In genomic region chr2:160507046-160507407, GRCh38 we compare ENCODE assay signal across 25 cellular contexts. TPM values are rescaled to one million over a fixed set of nuclear protein-coding genes. Genes with fewer than 3 reads are reported as not detected.
DNase-seq lines count a peak whose midpoint lies in the region; ATAC-seq and TF ChIP-seq lines count a peak whose summit lies in the region.
"Had no signal": no experiment of that assay in that cellular context is flagged by ENCODE, and none has a peak within 500 bp of the region (broad histone marks: within the 10 kb centered on the region; RNA-seq: fewer than 3 reads in every experiment).

No MANE protein-coding gene starts in this region.

- ATAC-seq in activated CD4-positive, alpha-beta T cell treated with anti-CD3 and anti-CD28 coated beads for 36 hours = peak; percentile 73
- ATAC-seq in activated CD8-positive, alpha-beta T cell treated with anti-CD3 and anti-CD28 coated beads for 36 hours = peak; percentile 80
- ATAC-seq in natural killer cell (peak in 1 of 3 donors; percentile 37), HG03159 (IDR thresholded peaks at IDR 0.05; ENCODE audit: unreplicated experiment) (no peak)

- no peak for DNase-seq in activated CD4-positive, alpha-beta T cell treated with anti-CD3 and anti-CD28 coated beads for 36 hours
- no peak for DNase-seq in activated CD4-positive, alpha-beta T cell treated with anti-CD3 and anti-CD28 coated beads for 1 hour
- peak in 1 of 5 donors; percentile 20 for DNase-seq in CD8-positive, alpha-beta memory T cell
- no peak for DNase-seq in activated CD8-positive, alpha-beta T cell treated with anti-CD3 and anti-CD28 coated beads for 36 hours
- DNase-seq in natural killer cell (no peak), DMS53 (lab: John Stamatoyannopoulos, UW) (no peak), esophagus muscularis mucosa (ENCODE audit: extremely low spot score) (no peak)
- DNase-seq: 8988T; activated gamma-delta T cell; central memory CD4-positive, alpha-beta T cell; dorsolateral prefrontal cortex; head of caudate nucleus; mammary epithelial cell; MG63; NCI-H1417 treated with DMSO at 0.1 percent for 48 hours; NCI-H510A; NK-92 treated with Interleukin-12 subunit alpha and Interleukin-12 subunit beta, amount 100 ng/mL, for 24 hours; Peyer's patch; retina; stimulated activated CD4-positive, alpha-beta T cell treated with anti-CD3 and anti-CD28 coated beads, Interleukin-4, amount 100 ng/mL, for 24 hours; stomach had no signal

- intact Hi-C loops in activated CD4-positive, alpha-beta T cell treated with anti-CD3 and anti-CD28 coated beads for 36 hours (cut with DNase I, micrococcal nuclease) = no loop called here
- intact Hi-C loops in activated CD8-positive, alpha-beta T cell treated with anti-CD3 and anti-CD28 coated beads for 36 hours (cut with micrococcal nuclease) = no loop called here
- intact Hi-C loops in natural killer cell (cut with micrococcal nuclease) = no loop called here
- intact Hi-C loops in esophagus muscularis mucosa (cut with DNase I) = loop anchor here (10.0 kb wide), 1 partner anchor 182 kb away; no protein-coding TSS in a partner anchor

- H3K36me3 Mint-ChIP-seq in activated CD4-positive, alpha-beta T cell treated with anti-CD3 and anti-CD28 coated beads for 36 hours (ENCODE audit: low read depth) = no peaks in the 10 kb centered on the region
- no peaks in the 10 kb centered on the region for H3K36me3 Mint-ChIP-seq in CD8-positive, alpha-beta memory T cell
- H3K36me3 Mint-ChIP-seq in activated CD8-positive, alpha-beta T cell treated with anti-CD3 and anti-CD28 coated beads for 36 hours (ENCODE audit: low read depth) = no peaks in the 10 kb centered on the region
- no peaks in the 10 kb centered on the region for H3K36me3 Mint-ChIP-seq in natural killer cell
- H3K36me3 Mint-ChIP-seq: IgD-negative memory B cell had no signal

- no peaks in the 10 kb centered on the region for H3K27me3 ChIP-seq in CD8-positive, alpha-beta memory T cell (ENCODE audit: insufficient read depth, low read length, poor library complexity, severe bottlenecking)
- H3K27me3 ChIP-seq in esophagus muscularis mucosa = no peaks in the 10 kb centered on the region
- H3K27me3 ChIP-seq: dorsolateral prefrontal cortex, MG63, Peyer's patch, stomach, tibial nerve had no signal

- H3K27ac Mint-ChIP-seq in activated CD4-positive, alpha-beta T cell treated with anti-CD3 and anti-CD28 coated beads for 36 hours = no peak overlapping the region
- H3K27ac Mint-ChIP-seq in CD8-positive, alpha-beta memory T cell = peak overlapping the region in 5 of 8 donors; percentile 10 to 87 (median 25)
- peak overlapping the region; percentile 23 for H3K27ac Mint-ChIP-seq in activated CD8-positive, alpha-beta T cell treated with anti-CD3 and anti-CD28 coated beads for 36 hours
- peak overlapping the region; percentile 15 to 43 for H3K27ac Mint-ChIP-seq in natural killer cell
- H3K27ac Mint-ChIP-seq: IgD-negative memory B cell had no signal

- no peak for TF ChIP-seq EP300 in esophagus muscularis mucosa (IDR thresholded peaks at IDR 0.05)

- WGBS in esophagus muscularis mucosa = 81% methylated on average over 3 of the region's 3 CpGs

- peaks cover 26% of the 10 kb centered on the region for H3K4me1 Mint-ChIP-seq in activated CD4-positive, alpha-beta T cell treated with anti-CD3 and anti-CD28 coated beads for 36 hours
- peaks cover 26 to 32% (median 29%) of the 10 kb centered on the region in 3 donors for H3K4me1 Mint-ChIP-seq in CD8-positive, alpha-beta memory T cell
- H3K4me1 Mint-ChIP-seq in activated CD8-positive, alpha-beta T cell treated with anti-CD3 and anti-CD28 coated beads for 36 hours (ENCODE audit: low read depth) = peaks cover 18% of the 10 kb centered on the region
- peaks cover 13 to 15% of the 10 kb centered on the region in 2 donors for H3K4me1 Mint-ChIP-seq in natural killer cell
- H3K4me1 Mint-ChIP-seq: IgD-negative memory B cell had no signal

- TF ChIP-seq CTCF in activated CD8-positive, alpha-beta T cell treated with anti-CD3 and anti-CD28 coated beads for 36 hours (IDR thresholded peaks at IDR 0.05) = no peak
- TF ChIP-seq CTCF in natural killer cell (IDR thresholded peaks at IDR 0.05) (no peak), esophagus muscularis mucosa (IDR thresholded peaks at IDR 0.05) (no peak)

- H3K4me3 Mint-ChIP-seq in activated CD4-positive, alpha-beta T cell treated with anti-CD3 and anti-CD28 coated beads for 36 hours = peak overlapping the region; percentile 16
- H3K4me3 Mint-ChIP-seq in CD8-positive, alpha-beta memory T cell = peak overlapping the region in 6 of 7 donors; percentile 4 to 78 (median 42)
- no peak overlapping the region for H3K4me3 Mint-ChIP-seq in activated CD8-positive, alpha-beta T cell treated with anti-CD3 and anti-CD28 coated beads for 36 hours
- H3K4me3 Mint-ChIP-seq in natural killer cell = peak overlapping the region; percentile 72
- H3K4me3 Mint-ChIP-seq: IgD-negative memory B cell had no signal

- POLR2A ChIA-PET in activated CD4-positive, alpha-beta T cell treated with anti-CD3 and anti-CD28 coated beads for 36 hours (lab: Charles Lee) = no interaction called here
- POLR2A ChIA-PET in CD8-positive, alpha-beta memory T cell (lab: Charles Lee) = no interaction called here
- POLR2A ChIA-PET in activated CD8-positive, alpha-beta T cell treated with anti-CD3 and anti-CD28 coated beads for 36 hours (lab: Charles Lee) = no interaction called here

- H3K36me3 ChIP-seq in CD8-positive, alpha-beta memory T cell (ENCODE audit: insufficient read depth, low read length) = no peaks in the 10 kb centered on the region
- H3K36me3 ChIP-seq in esophagus muscularis mucosa = no peaks in the 10 kb centered on the region
- H3K36me3 ChIP-seq: MG63, Peyer's patch, stomach, tibial nerve had no signal

- no peak overlapping the region for H3K27ac ChIP-seq in CD8-positive, alpha-beta memory T cell (ENCODE audit: low read depth, low read length)
- no peak overlapping the region for H3K27ac ChIP-seq in esophagus muscularis mucosa (replicated peaks in 1 of 4)
- H3K27ac ChIP-seq: dorsolateral prefrontal cortex, Peyer's patch, stomach, tibial nerve, VCaP had no signal

- CTCF ChIA-PET in activated CD4-positive, alpha-beta T cell treated with anti-CD3 and anti-CD28 coated beads for 36 hours (lab: Charles Lee) = no interaction called here
- CTCF ChIA-PET in CD8-positive, alpha-beta memory T cell (lab: Charles Lee) = no interaction called here
- CTCF ChIA-PET in activated CD8-positive, alpha-beta T cell treated with anti-CD3 and anti-CD28 coated beads for 36 hours (lab: Charles Lee) = no interaction called here

- TF ChIP-seq POLR2A in esophagus muscularis mucosa (IDR thresholded peaks at IDR 0.05; ENCODE audit: low read depth) = no peak

- H3K4me1 ChIP-seq in CD8-positive, alpha-beta memory T cell (ENCODE audit: insufficient read depth, low read length) = peaks cover 11% of the 10 kb centered on the region
- H3K4me1 ChIP-seq in esophagus muscularis mucosa = peaks cover 0 to 10% (median 2%) of the 10 kb centered on the region in 4 donors
- H3K4me1 ChIP-seq: Peyer's patch, stomach, tibial nerve had no signal

- H3K4me3 ChIP-seq in CD8-positive, alpha-beta memory T cell (ENCODE audit: low read length) = no peak overlapping the region
- no peak overlapping the region for H3K4me3 ChIP-seq in esophagus muscularis mucosa
- H3K4me3 ChIP-seq: dorsolateral prefrontal cortex, MG63, Peyer's patch, stomach, tibial nerve had no signal

- H3K9me3 Mint-ChIP-seq in activated CD4-positive, alpha-beta T cell treated with anti-CD3 and anti-CD28 coated beads for 36 hours (ENCODE audit: low read depth) = no peaks in the 10 kb centered on the region
- no peaks in the 10 kb centered on the region for H3K9me3 Mint-ChIP-seq in CD8-positive, alpha-beta memory T cell
- no peaks in the 10 kb centered on the region for H3K9me3 Mint-ChIP-seq in activated CD8-positive, alpha-beta T cell treated with anti-CD3 and anti-CD28 coated beads for 36 hours
- H3K9me3 Mint-ChIP-seq in natural killer cell = no peaks in the 10 kb centered on the region
- H3K9me3 Mint-ChIP-seq: IgD-negative memory B cell had no signal

- H3K9me3 ChIP-seq in CD8-positive, alpha-beta memory T cell (ENCODE audit: low read length) = no peaks in the 10 kb centered on the region
- no peaks in the 10 kb centered on the region for H3K9me3 ChIP-seq in esophagus muscularis mucosa
- H3K9me3 ChIP-seq: MG63, Peyer's patch, stomach, tibial nerve had no signal

- H3K27me3 Mint-ChIP-seq in activated CD4-positive, alpha-beta T cell treated with anti-CD3 and anti-CD28 coated beads for 36 hours = peaks cover 6% of the 10 kb centered on the region
- no peaks in the 10 kb centered on the region for H3K27me3 Mint-ChIP-seq in CD8-positive, alpha-beta memory T cell
- H3K27me3 Mint-ChIP-seq in activated CD8-positive, alpha-beta T cell treated with anti-CD3 and anti-CD28 coated beads for 36 hours = no peaks in the 10 kb centered on the region
- no peaks in the 10 kb centered on the region for H3K27me3 Mint-ChIP-seq in natural killer cell (ENCODE audit: low read depth in 2 of 2)

RNA-seq across cellular contexts. Expression of gene RBMS1, which starts 13.4 kb away (rescaled TPM):
- 10 to 100 TPM; 39.3 to 47.7 TPM for total RNA-seq in activated CD4-positive, alpha-beta T cell treated with anti-CD3 and anti-CD28 coated beads for 36 hours
- total RNA-seq in CD8-positive, alpha-beta memory T cell = 10 to 100 TPM; 48.8 to 50.3 TPM
- 130 TPM for polyA plus RNA-seq in CD8-positive, alpha-beta memory T cell
- 10 to 100 TPM; 35.8 to 38.6 TPM for total RNA-seq in activated CD8-positive, alpha-beta T cell treated with anti-CD3 and anti-CD28 coated beads for 36 hours
- total RNA-seq in natural killer cell (100 to 1,000 TPM; 111 to 167 (median 132) TPM), esophagus muscularis mucosa (100 to 1,000 TPM in 1 of 4 donors, 10 to 100 TPM in 3; 86.8 to 116 (median 93.1) TPM)
